Comparison of ENCODE assay signal across 18 cellular contexts in genomic region chr2:7721413-7721995, GRCh38.
"Had no signal": no experiment of that assay in that cellular context is flagged by ENCODE, and none has a peak within 500 bp of the region (broad histone marks: within the 10 kb centered on the region; RNA-seq: fewer than 3 reads in every experiment).

No MANE protein-coding gene starts in this region.

- H3K27me3 Mint-ChIP-seq: dendritic cell treated with granulocyte-macrophage colony-stimulating factor and Interleukin-4, amounts not matched to agents 40 ng/mL and 50 ng/mL, for 4 days; naive thymus-derived CD4-positive, alpha-beta T cell had no signal

- H3K4me1 ChIP-seq: tibial artery had no signal

- H3K4me3 Mint-ChIP-seq: dendritic cell treated with granulocyte-macrophage colony-stimulating factor and Interleukin-4, amounts not matched to agents 40 ng/mL and 50 ng/mL, for 4 days; naive thymus-derived CD4-positive, alpha-beta T cell; stimulated activated naive B cell treated with anti-CD40 and anti-IgM and Interleukin-4, amounts not matched to agents 10 μg/mL and 1 μg/mL and 100 μg/mL, for 72 hours had no signal

- H3K27ac ChIP-seq: esophagus squamous epithelium, sigmoid colon, tibial artery had no signal

- H3K4me1 Mint-ChIP-seq: stimulated activated naive B cell treated with anti-CD40 and anti-IgM and Interleukin-4, amounts not matched to agents 10 μg/mL and 1 μg/mL and 100 μg/mL, for 72 hours had no signal

- H3K9me3 Mint-ChIP-seq: dendritic cell treated with granulocyte-macrophage colony-stimulating factor and Interleukin-4, amounts not matched to agents 40 ng/mL and 50 ng/mL, for 4 days; stimulated activated naive B cell treated with anti-CD40 and anti-IgM and Interleukin-4, amounts not matched to agents 10 μg/mL and 1 μg/mL and 100 μg/mL, for 72 hours had no signal

- ATAC-seq: left cardiac atrium; naive thymus-derived CD4-positive, alpha-beta T cell; stimulated activated naive B cell treated with anti-CD40 and anti-IgM and Interleukin-4, amounts not matched to agents 10 μg/mL and 1 μg/mL and 100 μg/mL, for 72 hours had no signal

- H3K36me3 Mint-ChIP-seq: stimulated activated naive B cell treated with anti-CD40 and anti-IgM and Interleukin-4, amounts not matched to agents 10 μg/mL and 1 μg/mL and 100 μg/mL, for 72 hours had no signal

- H3K27ac Mint-ChIP-seq: dendritic cell treated with granulocyte-macrophage colony-stimulating factor and Interleukin-4, amounts not matched to agents 40 ng/mL and 50 ng/mL, for 4 days; naive thymus-derived CD4-positive, alpha-beta T cell; stimulated activated naive B cell treated with anti-CD40 and anti-IgM and Interleukin-4, amounts not matched to agents 10 μg/mL and 1 μg/mL and 100 μg/mL, for 72 hours had no signal

- H3K9me3 ChIP-seq: esophagus squamous epithelium, sigmoid colon, tibial artery had no signal

- H3K27me3 ChIP-seq: esophagus squamous epithelium, sigmoid colon, tibial artery had no signal

- H3K36me3 ChIP-seq: esophagus squamous epithelium, sigmoid colon, tibial artery had no signal

- DNase-seq: activated CD4-positive, alpha-beta T cell treated with anti-CD3 and anti-CD28 coated beads for 48 hours; activated CD4-positive, CD25-positive, alpha-beta regulatory T cell; activated effector memory CD4-positive, alpha-beta T cell treated with anti-CD3 and anti-CD28 coated beads, Interleukin-2, amount 50 U/mL, for 16 hours; activated naive CD4-positive, alpha-beta T cell treated with anti-CD3 and anti-CD28 coated beads, Interleukin-2, amount 50 U/mL, for 16 hours; activated T-cell treated with anti-CD3 and anti-CD28 coated beads for 4 hours; aorta; cerebellar nuclear complex; effector CD8-positive, alpha-beta T cell; esophagus squamous epithelium; left cardiac atrium; mesenchymal stem cell; naive thymus-derived CD4-positive, alpha-beta T cell; sigmoid colon; stimulated activated CD4-positive, alpha-beta T cell treated with anti-CD3 and anti-CD28 coated beads, Interleukin-4, amount 100 ng/mL, for 4 hours; stimulated activated naive B cell treated with anti-CD40 and anti-IgM and Interleukin-4, amounts not matched to agents 10 μg/mL and 1 μg/mL and 100 μg/mL, for 72 hours; substantia nigra; tibial artery had no signal

- H3K4me3 ChIP-seq: esophagus squamous epithelium, sigmoid colon, tibial artery had no signal
